Comparison of ENCODE assay signal across 8 cellular contexts in genomic region chr11:75814686-75815344, GRCh38. TPM values are rescaled to one million over a fixed set of nuclear protein-coding genes. Genes with fewer than 3 reads are reported as not detected.
DNase-seq lines count a peak whose midpoint lies in the region; ATAC-seq and TF ChIP-seq lines count a peak whose summit lies in the region.

Gene UVRAG (plus strand): TSS chr11:75815210. CDS start chr11:75815408, 198 bp downstream.

- no peak within 1 kb of the TSS for H3K4me3 Mint-ChIP-seq in activated B cell treated with CpG ODN at 0.5 μM for 24 hours
- H3K4me3 Mint-ChIP-seq in immature natural killer cell: peak within 1 kb of the TSS in 4 of 5 donors; percentile 87 to 93 (median 88)

- peak; percentile 75 for ATAC-seq in HG03196 (IDR thresholded peaks at IDR 0.05; ENCODE audit: unreplicated experiment)
- ATAC-seq in activated B cell treated with CpG ODN at 0.5 μM for 24 hours (ENCODE audit: low read depth): peak; percentile 85

- peak; percentile 86 for TF ChIP-seq POLR2A in GM18951 (IDR thresholded peaks at IDR 0.05; ENCODE audit: extremely low read depth, insufficient read depth, insufficient read length)

- H3K36me3 Mint-ChIP-seq in activated B cell treated with CpG ODN at 0.5 μM for 24 hours (ENCODE audit: low read depth) (peaks cover 7% of the 10 kb centered on the region), immature natural killer cell (no peaks in the 10 kb centered on the region)

- DNase-seq in AG08395 (ENCODE audit: low spot score) (peak; percentile 100), NCI-H345 (lab: John Stamatoyannopoulos, UW) (peak; percentile 99), activated B cell treated with CpG ODN at 0.5 μM for 24 hours (peak; percentile 96), caudate nucleus (lab: John Stamatoyannopoulos, UW) (peak; percentile 93 to 100 (median 100)), immature natural killer cell (peak; percentile 100), smooth muscle cell of the brain vasculature (ENCODE audit: low read depth, low spot score) (peak; percentile 98)

- peak within 1 kb of the TSS; percentile 90 for H3K27ac ChIP-seq in caudate nucleus (ENCODE audit: low read depth, low read length)

- intact Hi-C loops in activated B cell treated with CpG ODN at 0.5 μM for 24 hours (cut with micrococcal nuclease): loop anchor here (1.0 to 10.0 kb wide), 8 partner anchors 9 to 630 kb away; partner anchors contain the start of genes EMSY, GVQW3 and THAP12

- no peaks in the 10 kb centered on the region for H3K9me3 Mint-ChIP-seq in activated B cell treated with CpG ODN at 0.5 μM for 24 hours
- H3K9me3 Mint-ChIP-seq in immature natural killer cell: no peaks in the 10 kb centered on the region

- H3K4me1 Mint-ChIP-seq in activated B cell treated with CpG ODN at 0.5 μM for 24 hours (peaks cover 53% of the 10 kb centered on the region), immature natural killer cell (peaks cover 18 to 25% of the 10 kb centered on the region in 2 donors)

- TF ChIP-seq CTCF in activated B cell treated with CpG ODN at 0.5 μM for 24 hours (IDR thresholded peaks at IDR 0.05): no peak

- peak within 1 kb of the TSS; percentile 96 for H3K27ac Mint-ChIP-seq in activated B cell treated with CpG ODN at 0.5 μM for 24 hours
- peak within 1 kb of the TSS in 4 of 6 donors; percentile 91 to 98 (median 92) for H3K27ac Mint-ChIP-seq in immature natural killer cell

- in situ Hi-C loops in GM18951 (cut with MboI; ENCODE audit: low sequenced_read_pairs, unreplicated experiment): no loop called here

- CTCF ChIA-PET in activated B cell treated with CpG ODN at 0.5 μM for 24 hours (lab: Charles Lee): interaction anchor here (1.5 to 4.1 kb wide), 4 partner anchors 12 to 337 kb away, joined by 5 to 23 read pairs (median 14); no protein-coding TSS in a partner anchor

- POLR2A ChIA-PET in activated B cell treated with CpG ODN at 0.5 μM for 24 hours (lab: Charles Lee): interaction anchor here (0.6 to 8.1 kb wide), 16 partner anchors 10 to 125 kb away, joined by 3 to 94 read pairs (median 4); no protein-coding TSS in a partner anchor

- H3K27me3 Mint-ChIP-seq in activated B cell treated with CpG ODN at 0.5 μM for 24 hours (no peaks in the 10 kb centered on the region), immature natural killer cell (ENCODE audit: low read depth in 3 of 3) (peaks cover 10 to 11% (median 11%) of the 10 kb centered on the region in 3 donors)

RNA-seq across cellular contexts. Expression of gene UVRAG, which starts in this region (rescaled TPM):
- total RNA-seq in activated B cell treated with CpG ODN at 0.5 μM for 24 hours: 86.8 and 103 TPM in 2 replicates
- 10 to 100 TPM in 2 of 3 donors, 1 to 10 TPM in 1; 7.2 to 19.3 (median 15.7) TPM for polyA plus RNA-seq in immature natural killer cell

Comparison
In these comparisons a context has a peak if more than half of its experiments do, and no peak if none do; other contexts are left out.
1. Peak in every context shown above with its lines: DNase-seq, ATAC-seq and H3K27ac ChIP-seq.